ENCODE assay signal across 9 cellular contexts in genomic region chr16:20799599-20799998, GRCh38. TPM values are rescaled to one million over a fixed set of nuclear protein-coding genes. Genes with fewer than 3 reads are reported as not detected.
DNase-seq lines count a peak whose midpoint lies in the region; ATAC-seq and TF ChIP-seq lines count a peak whose summit lies in the region.
"Had no signal": no experiment of that assay in that cellular context is flagged by ENCODE, and none has a peak within 500 bp of the region (broad histone marks: within the 10 kb centered on the region; RNA-seq: fewer than 3 reads in every experiment).

No MANE protein-coding gene starts in this region.

- peaks cover 0 to 1% (median 0%) of the 10 kb centered on the region in 12 donors for H3K4me1 ChIP-seq in heart left ventricle
- no peaks in the 10 kb centered on the region for H3K4me1 ChIP-seq in right cardiac atrium (ENCODE audit: control insufficient read depth, insufficient read depth, low read length)
- H3K4me1 ChIP-seq in upper lobe of right lung = no peaks in the 10 kb centered on the region
- H3K4me1 ChIP-seq: SJCRH30 had no signal

- TF ChIP-seq CTCF in heart left ventricle (IDR thresholded peaks at IDR 0.05) = peak in 11 of 12 donors; percentile 30 to 70 (median 57)
- TF ChIP-seq CTCF in foreskin fibroblast (IDR thresholded peaks at IDR 0.05; ENCODE audit: low read depth, low read length) = peak; percentile 43
- peak; percentile 58 for TF ChIP-seq CTCF in upper lobe of right lung (IDR thresholded peaks at IDR 0.05)

- no peak for TF ChIP-seq POLR2A in heart left ventricle (IDR thresholded peaks at IDR 0.05)

- DNase-seq in heart left ventricle (no peak), right cardiac atrium (no peak), RPMI8226 (peak; percentile 48), foreskin fibroblast (peak in 1 of 2 donors; percentile 42), upper lobe of right lung (no peak), H7 (no peak)
- no peak for DNase-seq in stimulated activated CD4-positive, alpha-beta T cell treated with anti-CD3 and anti-CD28 coated beads, Interleukin-1b, Interleukin-23, amount 100 ng/mL, for 48 hours

- H3K36me3 ChIP-seq in heart left ventricle (peaks cover 0 to 78% (median 55%) of the 10 kb centered on the region in 9 donors), upper lobe of right lung (peaks cover 36% of the 10 kb centered on the region), H7 (replicated peaks; ENCODE audit: control insufficient read depth, insufficient read depth, low read length) (no peaks in the 10 kb centered on the region; the same call in none of the 2 replicates)

- intact Hi-C loops in heart left ventricle (cut with DNase I) = loop anchor here in 4 of 10 donors (2.0 to 10.0 kb wide), 4 partner anchors 283 to 288 kb away; no protein-coding TSS in a partner anchor
- intact Hi-C loops in right cardiac atrium (cut with DNase I) = no loop called here
- intact Hi-C loops in upper lobe of right lung (cut with DNase I) = no loop called here

- no peaks in the 10 kb centered on the region for H3K9me3 ChIP-seq in heart left ventricle
- H3K9me3 ChIP-seq in right cardiac atrium (ENCODE audit: control insufficient read depth, low read length) = no peaks in the 10 kb centered on the region
- H3K9me3 ChIP-seq in upper lobe of right lung = no peaks in the 10 kb centered on the region
- H3K9me3 ChIP-seq: SJCRH30 had no signal

- no peaks in the 10 kb centered on the region for H3K27me3 ChIP-seq in heart left ventricle
- H3K27me3 ChIP-seq in right cardiac atrium (ENCODE audit: control insufficient read depth, insufficient read depth) = no peaks in the 10 kb centered on the region
- no peaks in the 10 kb centered on the region for H3K27me3 ChIP-seq in upper lobe of right lung
- no peaks in the 10 kb centered on the region for H3K27me3 ChIP-seq in H7 (ENCODE audit: control insufficient read depth, insufficient read depth, low read length)
- H3K27me3 ChIP-seq: SJCRH30 had no signal

- H3K27ac ChIP-seq in heart left ventricle = no peak overlapping the region
- H3K27ac ChIP-seq in right cardiac atrium (ENCODE audit: low read length) = no peak overlapping the region
- no peak overlapping the region for H3K27ac ChIP-seq in upper lobe of right lung
- H3K27ac ChIP-seq: SJCRH30 had no signal

- WGBS in heart left ventricle, 4 donors = 43 to 67% (median 56%) methylated on average over 2 of the region's 2 CpGs
- WGBS in right cardiac atrium = 60% methylated on average over 2 of the region's 2 CpGs

- ATAC-seq in heart left ventricle (peak in 1 of 4 donors; percentile 46), right cardiac atrium (no peak), upper lobe of right lung (no peak), HG03097 (IDR thresholded peaks at IDR 0.05; ENCODE audit: low FRiP score, unreplicated experiment) (no peak)

- H3K4me3 ChIP-seq in heart left ventricle (no peak overlapping the region), right cardiac atrium (ENCODE audit: low read length) (no peak overlapping the region), foreskin fibroblast (ENCODE audit: low read depth in 1 of 2, low read length in 2 of 2) (no peak overlapping the region), upper lobe of right lung (no peak overlapping the region), H7 (ENCODE audit: insufficient read depth, low read depth, low read length) (no peak overlapping the region)
- H3K4me3 ChIP-seq: SJCRH30 had no signal

RNA-seq across cellular contexts. Expression of gene ERI2, which starts 6.7 kb away (rescaled TPM):
- total RNA-seq in heart left ventricle = 10 to 100 TPM in 6 of 9 donors, 1 to 10 TPM in 3; 5.7 to 15.2 (median 11.9) TPM
- polyA plus RNA-seq in heart left ventricle = 1 to 10 TPM; 5.8 to 6.1 TPM
- total RNA-seq in right cardiac atrium = 10 to 100 TPM; 10.1 to 14.0 (median 11.1) TPM
- polyA plus RNA-seq in right cardiac atrium = 5.4 TPM
- total RNA-seq in upper lobe of right lung = 16.5 TPM
- 19.1 and 33.7 TPM in 2 replicates for total RNA-seq in H7 (2014; rRNA removed; shearing (Covaris generic))

RNA-seq across cellular contexts. Expression of gene REXO5, which starts 6.7 kb away (rescaled TPM):
- total RNA-seq in heart left ventricle = 1 to 10 TPM; 2.8 to 7.5 (median 4.8) TPM
- polyA plus RNA-seq in heart left ventricle = 1 to 10 TPM; 1.6 to 3.2 TPM
- 1 to 10 TPM; 2.3 to 3.8 (median 2.9) TPM for total RNA-seq in right cardiac atrium
- polyA plus RNA-seq in right cardiac atrium = 2.1 TPM
- 1.4 TPM for total RNA-seq in upper lobe of right lung
- 9.5 and 11.3 TPM in 2 replicates for total RNA-seq in H7 (2014; rRNA removed; shearing (Covaris generic))

RNA-seq across cellular contexts. Expression of gene ACSM3, which starts 35.8 kb away (rescaled TPM):
- 10 to 100 TPM in 1 of 9 donors, 1 to 10 TPM in 8; 2.0 to 22.5 (median 5.0) TPM for total RNA-seq in heart left ventricle
- polyA plus RNA-seq in heart left ventricle = 10 to 100 TPM in 1 of 2 donors, 1 to 10 TPM in 1; 3.1 to 13.3 TPM
- 10 to 100 TPM; 12.0 to 21.4 (median 17.5) TPM for total RNA-seq in right cardiac atrium
- polyA plus RNA-seq in right cardiac atrium = 8.1 TPM
- total RNA-seq in upper lobe of right lung = 34.3 TPM
- total RNA-seq in H7 (2014; rRNA removed; shearing (Covaris generic)) = 2.4 and 6.2 TPM in 2 replicates

RNA-seq across cellular contexts. Expression of gene THUMPD1, which starts 58.0 kb away (rescaled TPM):
- total RNA-seq in heart left ventricle = 10 to 100 TPM; 15.8 to 35.5 (median 20.0) TPM
- polyA plus RNA-seq in heart left ventricle = 10 to 100 TPM in 1 of 2 donors, 1 to 10 TPM in 1; 9.8 to 16.2 TPM
- total RNA-seq in right cardiac atrium = 10 to 100 TPM; 21.6 to 22.3 (median 22.0) TPM
- polyA plus RNA-seq in right cardiac atrium = 11.7 TPM
- total RNA-seq in upper lobe of right lung = 40.7 TPM
- 62.0 and 62.2 TPM in 2 replicates for total RNA-seq in H7 (2014; rRNA removed; shearing (Covaris generic))
